Comparison of ENCODE assay signal across 9 cellular contexts in genomic region chrX:55452825-55453124, GRCh38. TPM values are rescaled to one million over a fixed set of nuclear protein-coding genes. Genes with fewer than 3 reads are reported as not detected.
A peak's percentile ranks its signal among the peaks of the same experiment; 100 is the strongest.
DNase-seq lines count a peak whose midpoint lies in the region; ATAC-seq, FAIRE-seq and TF ChIP-seq lines count a peak whose summit lies in the region.
"Had no signal": no experiment of that assay in that cellular context is flagged by ENCODE, and none has a peak within 500 bp of the region (broad histone marks: within the 10 kb centered on the region; RNA-seq: fewer than 3 reads in every experiment).

No MANE protein-coding gene starts in this region.

- H3K9me3 ChIP-seq in MG63 (no peaks in the 10 kb centered on the region), ectodermal cell (ENCODE audit: control insufficient read depth, low read length) (no peaks in the 10 kb centered on the region)

- TF ChIP-seq CTCF in GM06990 (IDR thresholded peaks at IDR 0.05; ENCODE audit: insufficient read depth, low read length, poor library complexity, severe bottlenecking) = no peak
- no peak for TF ChIP-seq CTCF in omental fat pad (IDR thresholded peaks at IDR 0.05)

- H3K4me1 ChIP-seq in ectodermal cell (ENCODE audit: control insufficient read depth, insufficient read depth, low read length) = no peaks in the 10 kb centered on the region

- H3K36me3 ChIP-seq in GM06990 (ENCODE audit: control insufficient read depth, insufficient read depth, low read length) = no peaks in the 10 kb centered on the region
- no peaks in the 10 kb centered on the region for H3K36me3 ChIP-seq in MG63
- no peaks in the 10 kb centered on the region for H3K36me3 ChIP-seq in ectodermal cell (ENCODE audit: control insufficient read depth, insufficient read depth, low read length)

- FAIRE-seq in frontal cortex (lab: Jason Lieb, UNC) = no peak

- peak; percentile 24 for ATAC-seq in omental fat pad (ENCODE audit: low FRiP score)
- ATAC-seq in HG03159 (IDR thresholded peaks at IDR 0.05; ENCODE audit: unreplicated experiment) = no peak

- H3K27me3 ChIP-seq in GM06990 (replicated peaks; ENCODE audit: control insufficient read depth, insufficient read depth, low read length) = no peaks in the 10 kb centered on the region
- H3K27me3 ChIP-seq in MG63 = no peaks in the 10 kb centered on the region
- H3K27me3 ChIP-seq in ectodermal cell (ENCODE audit: control insufficient read depth, insufficient read depth, low read length, poor library complexity, severe bottlenecking) = no peaks in the 10 kb centered on the region

- no peak overlapping the region for H3K27ac ChIP-seq in ectodermal cell (ENCODE audit: insufficient read depth, low read depth, low read length, poor library complexity, severe bottlenecking)
- H3K27ac ChIP-seq: HL-60 had no signal

- WGBS in ectodermal cell, 2 experiments = 1 to 4% methylated on average over 10 of the region's 10 CpGs

- peak; percentile 1 for DNase-seq in GM06990 (ENCODE audit: extremely low read depth, insufficient read length)
- DNase-seq in MG63 = no peak
- DNase-seq in omental fat pad (ENCODE audit: low spot score) = no peak
- no peak for DNase-seq in iPS-NIHi11 (ENCODE audit: low spot score)
- DNase-seq in frontal cortex (ENCODE audit: low spot score in 2 of 2) = no peak
- DNase-seq in superior temporal gyrus (ENCODE audit: extremely low spot score) = no peak

- H3K4me3 ChIP-seq in GM06990 (replicated peaks; ENCODE audit: low read depth, low read length) = peak overlapping the region; percentile 76
- H3K4me3 ChIP-seq in MG63 = peak overlapping the region; percentile 61
- peak overlapping the region; percentile 65 for H3K4me3 ChIP-seq in ectodermal cell (ENCODE audit: insufficient read depth, low read depth, low read length)

RNA-seq across cellular contexts. Expression of gene MAGEH1, which starts 0.8 kb away (rescaled TPM):
- 24.2 and 31.5 TPM in 2 replicates for total RNA-seq in MG63 (2014; rRNA removed; shearing (Covaris generic); ENCODE audit: low replicate concordance)
- polyA plus RNA-seq in ectodermal cell (2013, experiment 1 of 4) = 20.7 TPM
- 22.3 TPM for polyA plus RNA-seq in ectodermal cell (2013, experiment 2 of 4)
- 22.5 TPM for polyA plus RNA-seq in ectodermal cell (2013, experiment 3 of 4)
- 24.2 TPM for polyA plus RNA-seq in ectodermal cell (2013, experiment 4 of 4)
- 10 to 100 TPM; 16.0 to 38.0 (median 30.5) TPM for total RNA-seq in omental fat pad
- 119 TPM for total RNA-seq in frontal cortex

RNA-seq across cellular contexts. Expression of gene USP51, which starts 36.9 kb away (rescaled TPM):
- total RNA-seq in MG63 (2014; rRNA removed; shearing (Covaris generic); ENCODE audit: low replicate concordance) = 0.43 and 0.99 TPM in 2 replicates
- polyA plus RNA-seq in ectodermal cell (2013, experiment 1 of 4) = 6.9 TPM
- 7.0 TPM for polyA plus RNA-seq in ectodermal cell (2013, experiment 2 of 4)
- polyA plus RNA-seq in ectodermal cell (2013, experiment 3 of 4) = 6.8 TPM
- 8.7 TPM for polyA plus RNA-seq in ectodermal cell (2013, experiment 4 of 4)
- total RNA-seq in omental fat pad (1 to 10 TPM; 1.1 to 2.7 (median 1.7) TPM), frontal cortex (4.5 TPM)
